ENCODE assay signal across 1 cellular context in the genomic region with DNA sequence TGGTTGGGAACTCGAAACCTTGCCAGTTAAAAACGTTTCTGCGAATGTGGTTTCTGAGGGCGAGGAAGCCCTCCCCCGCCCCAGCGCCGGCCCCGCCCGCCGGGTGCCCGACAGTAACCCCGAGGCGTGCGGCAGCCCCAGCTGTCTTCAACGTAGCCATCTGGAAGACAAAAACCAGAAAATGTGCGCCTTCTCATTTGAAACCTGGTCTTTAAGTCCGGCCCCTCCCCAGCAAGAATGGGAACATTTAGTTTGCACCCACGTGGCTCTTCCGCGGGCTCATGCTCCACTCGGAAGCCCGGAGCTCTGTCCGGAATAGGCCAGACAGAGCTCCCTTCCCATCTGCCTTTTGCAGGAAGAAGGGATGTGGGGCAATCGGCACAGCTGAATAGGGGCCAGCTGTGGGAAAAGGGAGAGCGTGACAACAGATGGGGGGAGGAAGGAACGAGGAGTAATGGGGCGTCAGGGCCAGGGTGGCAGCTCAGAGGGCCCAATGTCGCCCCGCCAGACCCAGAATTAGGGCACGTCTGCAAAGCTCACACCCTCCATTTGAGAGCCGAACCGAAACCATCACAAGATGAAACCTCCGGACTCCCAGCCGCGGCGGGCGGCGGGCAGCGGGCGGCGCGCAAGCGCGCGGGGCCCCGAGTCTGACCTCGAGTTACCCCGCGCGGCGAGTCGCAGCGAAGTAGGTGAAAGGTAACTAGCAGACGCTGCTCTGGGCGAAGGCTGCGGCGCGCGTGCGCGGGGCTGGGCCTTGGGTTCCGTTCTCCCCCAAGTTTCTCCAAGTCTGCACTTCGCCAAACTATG.
TF ChIP-seq lines count a peak whose summit lies in the region.

No MANE protein-coding gene starts in this region.

TF ChIP-seq in HepG2, 621 proteins besides CTCF, POLR2A, EP300 and RAD21 (continued from another document):
- TF ChIP-seq, protein P1, sequence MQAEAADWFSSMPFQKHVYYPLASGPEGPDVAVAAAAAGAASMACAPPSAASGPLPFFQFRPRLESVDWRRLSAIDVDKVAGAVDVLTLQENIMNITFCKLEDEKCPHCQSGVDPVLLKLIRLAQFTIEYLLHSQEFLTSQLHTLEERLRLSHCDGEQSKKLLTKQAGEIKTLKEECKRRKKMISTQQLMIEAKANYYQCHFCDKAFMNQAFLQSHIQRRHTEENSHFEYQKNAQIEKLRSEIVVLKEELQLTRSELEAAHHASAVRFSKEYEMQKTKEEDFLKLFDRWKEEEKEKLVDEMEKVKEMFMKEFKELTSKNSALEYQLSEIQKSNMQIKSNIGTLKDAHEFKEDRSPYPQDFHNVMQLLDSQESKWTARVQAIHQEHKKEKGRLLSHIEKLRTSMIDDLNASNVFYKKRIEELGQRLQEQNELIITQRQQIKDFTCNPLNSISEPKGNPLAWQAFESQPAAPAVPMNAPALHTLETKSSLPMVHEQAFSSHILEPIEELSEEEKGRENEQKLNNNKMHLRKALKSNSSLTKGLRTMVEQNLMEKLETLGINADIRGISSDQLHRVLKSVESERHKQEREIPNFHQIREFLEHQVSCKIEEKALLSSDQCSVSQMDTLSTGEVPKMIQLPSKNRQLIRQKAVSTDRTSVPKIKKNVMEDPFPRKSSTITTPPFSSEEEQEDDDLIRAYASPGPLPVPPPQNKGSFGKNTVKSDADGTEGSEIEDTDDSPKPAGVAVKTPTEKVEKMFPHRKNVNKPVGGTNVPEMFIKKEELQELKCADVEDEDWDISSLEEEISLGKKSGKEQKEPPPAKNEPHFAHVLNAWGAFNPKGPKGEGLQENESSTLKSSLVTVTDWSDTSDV (CRISPR knock-in tag; IDR thresholded peaks at IDR 0.05), result 0 out of 2 replicates have a peak, but pooled peaks have one; percentile 13
- TF ChIP-seq ZNF564 (CRISPR knock-in tag; IDR thresholded peaks at IDR 0.05) (peak; percentile 29; the same call in 1 of the 2 replicates), SOX13 (IDR thresholded peaks at IDR 0.05) (no peak), SOX13 (CRISPR knock-in tag; conservative IDR thresholded peaks at IDR 0.05 in 1 of 2, IDR thresholded peaks at IDR 0.05 in 1 of 2) (0 out of 4 replicates have a peak, but pooled peaks of 1 of the 2 experiments have one; percentile 6), ZNF543 (CRISPR knock-in tag; IDR thresholded peaks at IDR 0.05) (peak; percentile 70; the same call in 1 of the 2 replicates), RNF2 (conservative IDR thresholded peaks at IDR 0.05; ENCODE audit: low read depth) (0 out of 2 replicates have a peak, but pooled peaks have one; percentile 64)
- TF ChIP-seq, protein P2, sequence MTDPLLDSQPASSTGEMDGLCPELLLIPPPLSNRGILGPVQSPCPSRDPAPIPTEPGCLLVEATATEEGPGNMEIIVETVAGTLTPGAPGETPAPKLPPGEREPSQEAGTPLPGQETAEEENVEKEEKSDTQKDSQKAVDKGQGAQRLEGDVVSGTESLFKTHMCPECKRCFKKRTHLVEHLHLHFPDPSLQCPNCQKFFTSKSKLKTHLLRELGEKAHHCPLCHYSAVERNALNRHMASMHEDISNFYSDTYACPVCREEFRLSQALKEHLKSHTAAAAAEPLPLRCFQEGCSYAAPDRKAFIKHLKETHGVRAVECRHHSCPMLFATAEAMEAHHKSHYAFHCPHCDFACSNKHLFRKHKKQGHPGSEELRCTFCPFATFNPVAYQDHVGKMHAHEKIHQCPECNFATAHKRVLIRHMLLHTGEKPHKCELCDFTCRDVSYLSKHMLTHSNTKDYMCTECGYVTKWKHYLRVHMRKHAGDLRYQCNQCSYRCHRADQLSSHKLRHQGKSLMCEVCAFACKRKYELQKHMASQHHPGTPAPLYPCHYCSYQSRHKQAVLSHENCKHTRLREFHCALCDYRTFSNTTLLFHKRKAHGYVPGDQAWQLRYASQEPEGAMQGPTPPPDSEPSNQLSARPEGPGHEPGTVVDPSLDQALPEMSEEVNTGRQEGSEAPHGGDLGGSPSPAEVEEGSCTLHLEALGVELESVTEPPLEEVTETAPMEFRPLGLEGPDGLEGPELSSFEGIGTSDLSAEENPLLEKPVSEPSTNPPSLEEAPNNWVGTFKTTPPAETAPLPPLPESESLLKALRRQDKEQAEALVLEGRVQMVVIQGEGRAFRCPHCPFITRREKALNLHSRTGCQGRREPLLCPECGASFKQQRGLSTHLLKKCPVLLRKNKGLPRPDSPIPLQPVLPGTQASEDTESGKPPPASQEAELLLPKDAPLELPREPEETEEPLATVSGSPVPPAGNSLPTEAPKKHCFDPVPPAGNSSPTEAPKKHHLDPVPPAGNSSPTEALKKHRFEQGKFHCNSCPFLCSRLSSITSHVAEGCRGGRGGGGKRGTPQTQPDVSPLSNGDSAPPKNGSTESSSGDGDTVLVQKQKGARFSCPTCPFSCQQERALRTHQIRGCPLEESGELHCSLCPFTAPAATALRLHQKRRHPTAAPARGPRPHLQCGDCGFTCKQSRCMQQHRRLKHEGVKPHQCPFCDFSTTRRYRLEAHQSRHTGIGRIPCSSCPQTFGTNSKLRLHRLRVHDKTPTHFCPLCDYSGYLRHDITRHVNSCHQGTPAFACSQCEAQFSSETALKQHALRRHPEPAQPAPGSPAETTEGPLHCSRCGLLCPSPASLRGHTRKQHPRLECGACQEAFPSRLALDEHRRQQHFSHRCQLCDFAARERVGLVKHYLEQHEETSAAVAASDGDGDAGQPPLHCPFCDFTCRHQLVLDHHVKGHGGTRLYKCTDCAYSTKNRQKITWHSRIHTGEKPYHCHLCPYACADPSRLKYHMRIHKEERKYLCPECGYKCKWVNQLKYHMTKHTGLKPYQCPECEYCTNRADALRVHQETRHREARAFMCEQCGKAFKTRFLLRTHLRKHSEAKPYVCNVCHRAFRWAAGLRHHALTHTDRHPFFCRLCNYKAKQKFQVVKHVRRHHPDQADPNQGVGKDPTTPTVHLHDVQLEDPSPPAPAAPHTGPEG (CRISPR knock-in tag; IDR thresholded peaks at IDR 0.05), result no peak
- TF ChIP-seq, protein P3, sequence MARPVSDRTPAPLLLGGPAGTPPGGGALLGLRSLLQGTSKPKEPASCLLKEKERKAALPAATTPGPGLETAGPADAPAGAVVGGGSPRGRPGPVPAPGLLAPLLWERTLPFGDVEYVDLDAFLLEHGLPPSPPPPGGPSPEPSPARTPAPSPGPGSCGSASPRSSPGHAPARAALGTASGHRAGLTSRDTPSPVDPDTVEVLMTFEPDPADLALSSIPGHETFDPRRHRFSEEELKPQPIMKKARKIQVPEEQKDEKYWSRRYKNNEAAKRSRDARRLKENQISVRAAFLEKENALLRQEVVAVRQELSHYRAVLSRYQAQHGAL (CRISPR knock-in tag; IDR thresholded peaks at IDR 0.05; ENCODE audit: not compliant biosample characterization), result no peak
